9 cellular contexts compared by ENCODE assay signal in genomic region chr2:216232721-216233120, GRCh38.
"Had no signal": no experiment of that assay in that cellular context is flagged by ENCODE, and none has a peak within 500 bp of the region (broad histone marks: within the 10 kb centered on the region; RNA-seq: fewer than 3 reads in every experiment).

No MANE protein-coding gene starts in this region.

- DNase-seq: GM23248, GOT3, H7, HFFc6, IMR-90, KBM-7 had no signal

- H2AFZ ChIP-seq: GM23248 had no signal

- H3K36me3 ChIP-seq: HAP-1 had no signal

- H3K27ac ChIP-seq: GM23248, HL-60 had no signal

- H3K9me3 ChIP-seq: HAP-1 had no signal

- H3K4me1 ChIP-seq: HAP-1 had no signal

- H3K4me3 ChIP-seq: GM23248, HAP-1 had no signal

- H3K9ac ChIP-seq: GM23248 had no signal

- ATAC-seq: HCT116 had no signal
